ENCODE assay signal across 9 cellular contexts in the genomic region with DNA sequence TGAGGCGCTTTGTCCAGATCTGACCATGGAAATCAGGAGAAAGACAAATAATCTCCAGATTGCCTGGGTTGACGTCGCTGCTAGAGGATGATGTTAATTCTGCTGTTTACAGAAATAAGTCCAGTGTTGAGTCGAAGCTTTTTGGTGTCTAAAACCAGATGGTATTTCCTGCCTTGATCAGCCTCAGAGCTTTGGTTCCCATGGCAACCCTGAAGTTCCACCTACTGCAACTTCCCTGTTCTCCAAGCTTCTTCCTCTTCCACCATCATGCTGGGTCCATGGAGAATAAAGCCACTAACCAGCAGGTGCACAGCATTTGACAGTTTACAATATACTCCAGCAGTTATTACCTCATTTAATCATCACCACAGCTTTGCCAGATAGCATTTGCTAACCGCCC. TPM values are rescaled to one million over a fixed set of nuclear protein-coding genes. Genes with fewer than 3 reads are reported as not detected.
DNase-seq lines count a peak whose midpoint lies in the region; ATAC-seq and TF ChIP-seq lines count a peak whose summit lies in the region.
"Had no signal": no experiment of that assay in that cellular context is flagged by ENCODE, and none has a peak within 500 bp of the region (broad histone marks: within the 10 kb centered on the region; RNA-seq: fewer than 3 reads in every experiment).

No MANE protein-coding gene starts in this region.

- H3K4me1 Mint-ChIP-seq in naive thymus-derived CD4-positive, alpha-beta T cell, result peaks cover 0 to 1% (median 0%) of the 10 kb centered on the region in 7 donors
- H3K4me1 Mint-ChIP-seq in activated T-helper 1 cell treated with anti-CD3 and anti-CD28 coated beads, Interleukin-12 subunit alpha, Interleukin-12 subunit beta, Interleukin-2, Interleukin-4 antibody, amounts not matched to agents 30 ng/mL and 10 ng/mL and 1 ng/mL, durations not matched to agents 14 hours and 24 hours and 36 hours (ENCODE audit: low read depth), result no peaks in the 10 kb centered on the region
- H3K4me1 Mint-ChIP-seq in chondrocyte (ENCODE audit: low read depth), result no peaks in the 10 kb centered on the region

- POLR2A ChIA-PET in naive thymus-derived CD4-positive, alpha-beta T cell (lab: Charles Lee), result no interaction called here

- H3K36me3 Mint-ChIP-seq in naive thymus-derived CD4-positive, alpha-beta T cell, result peaks cover 0 to 13% (median 4%) of the 10 kb centered on the region in 5 donors
- no peaks in the 10 kb centered on the region for H3K36me3 Mint-ChIP-seq in activated T-helper 1 cell treated with anti-CD3 and anti-CD28 coated beads, Interleukin-12 subunit alpha, Interleukin-12 subunit beta, Interleukin-2, Interleukin-4 antibody, amounts not matched to agents 30 ng/mL and 10 ng/mL and 1 ng/mL, durations not matched to agents 14 hours and 24 hours and 36 hours (ENCODE audit: low read depth)
- no peaks in the 10 kb centered on the region for H3K36me3 Mint-ChIP-seq in chondrocyte (ENCODE audit: low read depth)

- no peak overlapping the region for H3K27ac Mint-ChIP-seq in naive thymus-derived CD4-positive, alpha-beta T cell
- H3K27ac Mint-ChIP-seq in activated T-helper 1 cell treated with anti-CD3 and anti-CD28 coated beads, Interleukin-12 subunit alpha, Interleukin-12 subunit beta, Interleukin-2, Interleukin-4 antibody, amounts not matched to agents 30 ng/mL and 10 ng/mL and 1 ng/mL, durations not matched to agents 14 hours and 24 hours and 36 hours, result no peak overlapping the region
- no peak overlapping the region for H3K27ac Mint-ChIP-seq in chondrocyte (ENCODE audit: unreplicated experiment)

- peaks cover 0 to 14% (median 6%) of the 10 kb centered on the region in 11 donors for H3K9me3 Mint-ChIP-seq in naive thymus-derived CD4-positive, alpha-beta T cell
- no peaks in the 10 kb centered on the region for H3K9me3 Mint-ChIP-seq in activated T-helper 1 cell treated with anti-CD3 and anti-CD28 coated beads, Interleukin-12 subunit alpha, Interleukin-12 subunit beta, Interleukin-2, Interleukin-4 antibody, amounts not matched to agents 30 ng/mL and 10 ng/mL and 1 ng/mL, durations not matched to agents 14 hours and 24 hours and 36 hours
- peaks cover 7% of the 10 kb centered on the region for H3K9me3 Mint-ChIP-seq in chondrocyte (ENCODE audit: low read depth)

- H3K4me3 Mint-ChIP-seq in naive thymus-derived CD4-positive, alpha-beta T cell, result no peak overlapping the region
- H3K4me3 Mint-ChIP-seq in activated T-helper 1 cell treated with anti-CD3 and anti-CD28 coated beads, Interleukin-12 subunit alpha, Interleukin-12 subunit beta, Interleukin-2, Interleukin-4 antibody, amounts not matched to agents 30 ng/mL and 10 ng/mL and 1 ng/mL, durations not matched to agents 14 hours and 24 hours and 36 hours, result no peak overlapping the region
- no peak overlapping the region for H3K4me3 Mint-ChIP-seq in chondrocyte (ENCODE audit: unreplicated experiment)

- H3K4me3 ChIP-seq in naive thymus-derived CD4-positive, alpha-beta T cell (ENCODE audit: low read length), result no peak overlapping the region

- no peaks in the 10 kb centered on the region for H3K27me3 ChIP-seq in naive thymus-derived CD4-positive, alpha-beta T cell (ENCODE audit: control insufficient read depth in 2 of 2, insufficient read depth in 2 of 2, low read length in 2 of 2)

- peak; percentile 38 for ATAC-seq in naive thymus-derived CD4-positive, alpha-beta T cell
- no peak for ATAC-seq in HG03432 (IDR thresholded peaks at IDR 0.05; ENCODE audit: unreplicated experiment)

- in situ Hi-C loops in G401 (cut with HindIII; ENCODE audit: low sequenced_read_pairs), result no loop called here

- no peaks in the 10 kb centered on the region for H3K9me3 ChIP-seq in naive thymus-derived CD4-positive, alpha-beta T cell (ENCODE audit: control insufficient read depth in 2 of 3, low read length in 3 of 3)

- peak overlapping the region; percentile 80 for H3K27ac ChIP-seq in cingulate gyrus (ENCODE audit: low read depth, low read length)
- no peak overlapping the region for H3K27ac ChIP-seq in naive thymus-derived CD4-positive, alpha-beta T cell (ENCODE audit: low read depth, low read length)

- CTCF ChIA-PET in naive thymus-derived CD4-positive, alpha-beta T cell (lab: Charles Lee), result no interaction called here

- no peak for TF ChIP-seq CTCF in chondrocyte (IDR thresholded peaks at IDR 0.05)

- peaks cover 18 to 36% (median 23%) of the 10 kb centered on the region in 5 donors for H3K27me3 Mint-ChIP-seq in naive thymus-derived CD4-positive, alpha-beta T cell
- H3K27me3 Mint-ChIP-seq in activated T-helper 1 cell treated with anti-CD3 and anti-CD28 coated beads, Interleukin-12 subunit alpha, Interleukin-12 subunit beta, Interleukin-2, Interleukin-4 antibody, amounts not matched to agents 30 ng/mL and 10 ng/mL and 1 ng/mL, durations not matched to agents 14 hours and 24 hours and 36 hours (ENCODE audit: insufficient read depth), result peaks cover 6% of the 10 kb centered on the region
- peaks cover 33% of the 10 kb centered on the region for H3K27me3 Mint-ChIP-seq in chondrocyte (ENCODE audit: low read depth)

- H3K4me1 ChIP-seq in naive thymus-derived CD4-positive, alpha-beta T cell (ENCODE audit: control insufficient read depth in 2 of 2, insufficient read depth in 2 of 2, low read length in 2 of 2), result no peaks in the 10 kb centered on the region

- intact Hi-C loops in naive thymus-derived CD4-positive, alpha-beta T cell (cut with micrococcal nuclease), result no loop called here
- intact Hi-C loops in activated T-helper 1 cell treated with anti-CD3 and anti-CD28 coated beads, Interleukin-12 subunit alpha, Interleukin-12 subunit beta, Interleukin-2, Interleukin-4 antibody, amounts not matched to agents 30 ng/mL and 10 ng/mL and 1 ng/mL, durations not matched to agents 14 hours and 24 hours and 36 hours (cut with micrococcal nuclease), result no loop called here

- no peaks in the 10 kb centered on the region for H3K36me3 ChIP-seq in naive thymus-derived CD4-positive, alpha-beta T cell (ENCODE audit: control insufficient read depth in 2 of 3, insufficient read depth in 3 of 3, low read length in 3 of 3)

- DNase-seq in G401 (ENCODE audit: low spot score) (peak; percentile 40), MV-4-11 (lab: John Stamatoyannopoulos, UW) (peak; percentile 96), chondrocyte (ENCODE audit: low spot score) (no peak)
- no peak for DNase-seq in naive thymus-derived CD4-positive, alpha-beta T cell
- no peak for DNase-seq in activated T-helper 1 cell treated with anti-CD3 and anti-CD28 coated beads, Interleukin-12 subunit alpha, Interleukin-12 subunit beta, Interleukin-2, Interleukin-4 antibody, amounts not matched to agents 30 ng/mL and 10 ng/mL and 1 ng/mL, durations not matched to agents 14 hours and 24 hours and 36 hours (ENCODE audit: low spot score)
- DNase-seq: activated effector memory CD4-positive, alpha-beta T cell treated with anti-CD3 and anti-CD28 coated beads, Interleukin-2, amount 50 U/mL, for 16 hours had no signal

RNA-seq across cellular contexts. Expression of a gene that starts 18.0 kb away (rescaled TPM):
- not detected in 2 replicates for total RNA-seq in G401 (2014; rRNA removed; shearing (Covaris generic))
- not detected for total RNA-seq in naive thymus-derived CD4-positive, alpha-beta T cell
- polyA plus RNA-seq in naive thymus-derived CD4-positive, alpha-beta T cell, result not detected
- not detected in 2 replicates for total RNA-seq in activated T-helper 1 cell treated with anti-CD3 and anti-CD28 coated beads, Interleukin-12 subunit alpha, Interleukin-12 subunit beta, Interleukin-2, Interleukin-4 antibody, amounts not matched to agents 30 ng/mL and 10 ng/mL and 1 ng/mL, durations not matched to agents 14 hours and 24 hours and 36 hours
- 0.12 TPM in 1 of 3 replicates, not detected in the others for total RNA-seq in chondrocyte
- total RNA-seq: renal cortical epithelial cell had no signal

Comparison
In these comparisons a context has a peak if more than half of its experiments do, and no peak if none do; other contexts are left out.
1. DNase-seq: peak in G401 (single experiment) and MV-4-11 (single experiment); none in naive thymus-derived CD4-positive, alpha-beta T cell (0 of 9), activated T-helper 1 cell treated with anti-CD3 and anti-CD28 coated beads, Interleukin-12 subunit alpha, Interleukin-12 subunit beta, Interleukin-2, Interleukin-4 antibody, amounts not matched to agents 30 ng/mL and 10 ng/mL and 1 ng/mL, durations not matched to agents 14 hours and 24 hours and 36 hours (single experiment) and chondrocyte (single experiment).